In genomic region chr5:4372481-4372880, GRCh38 we compare ENCODE assay signal across 22 cellular contexts.
"Had no signal": no experiment of that assay in that cellular context is flagged by ENCODE, and none has a peak within 500 bp of the region (broad histone marks: within the 10 kb centered on the region; RNA-seq: fewer than 3 reads in every experiment).

No MANE protein-coding gene starts in this region.

- DNase-seq: effector CD4-positive, alpha-beta T cell; endodermal cell; erythroblast; heart left ventricle; hippocampal formation; kidney glomerular epithelial cell; mucosa of descending colon; naive thymus-derived CD8-positive, alpha-beta T cell; posterior cingulate gyrus; sigmoid colon; stimulated activated CD4-positive, alpha-beta T cell treated with anti-CD3 and anti-CD28 coated beads, Interleukin-2, amount 100 ng/mL, for 24 hours; stimulated activated CD4-positive, alpha-beta T cell treated with anti-CD3 and anti-CD28 coated beads, Interleukin-4, amount 100 ng/mL, for 4 hours; stimulated activated naive B cell treated with anti-CD40 and anti-IgM and Interleukin-4, amounts not matched to agents 10 μg/mL and 1 μg/mL and 100 μg/mL, for 72 hours; stimulated activated naive CD8-positive, alpha-beta T cell treated with anti-CD3 and anti-CD28 coated beads, Interleukin-15, amount 100 ng/mL, for 72 hours; transverse colon had no signal

- H3K27ac Mint-ChIP-seq: endodermal cell; naive thymus-derived CD8-positive, alpha-beta T cell; stimulated activated naive B cell treated with anti-CD40 and anti-IgM and Interleukin-4, amounts not matched to agents 10 μg/mL and 1 μg/mL and 100 μg/mL, for 72 hours; stimulated activated naive CD8-positive, alpha-beta T cell treated with anti-CD3 and anti-CD28 coated beads, Interleukin-15, amount 100 ng/mL, for 72 hours had no signal

- FAIRE-seq: endothelial cell of umbilical vein, frontal cortex, islet of Langerhans had no signal

- ATAC-seq: heart left ventricle; mucosa of descending colon; naive thymus-derived CD8-positive, alpha-beta T cell; stimulated activated naive B cell treated with anti-CD40 and anti-IgM and Interleukin-4, amounts not matched to agents 10 μg/mL and 1 μg/mL and 100 μg/mL, for 72 hours; stimulated activated naive CD8-positive, alpha-beta T cell treated with anti-CD3 and anti-CD28 coated beads, Interleukin-15, amount 100 ng/mL, for 72 hours had no signal

- H3K4me1 ChIP-seq: heart left ventricle, transverse colon had no signal

- H3K9me3 ChIP-seq: heart left ventricle, sigmoid colon, thoracic aorta, transverse colon had no signal

- H3K27ac ChIP-seq: coronary artery, heart left ventricle, sigmoid colon, skin epidermis, thoracic aorta, transverse colon had no signal

- H3K27me3 ChIP-seq: heart left ventricle, sigmoid colon, transverse colon had no signal

- H3K36me3 Mint-ChIP-seq: naive thymus-derived CD8-positive, alpha-beta T cell; stimulated activated naive B cell treated with anti-CD40 and anti-IgM and Interleukin-4, amounts not matched to agents 10 μg/mL and 1 μg/mL and 100 μg/mL, for 72 hours had no signal

- H3K9me3 Mint-ChIP-seq: endodermal cell, neural crest cell had no signal

- H3K36me3 ChIP-seq: heart left ventricle, sigmoid colon, thoracic aorta, transverse colon had no signal

- H3K4me1 Mint-ChIP-seq: endodermal cell; stimulated activated naive CD8-positive, alpha-beta T cell treated with anti-CD3 and anti-CD28 coated beads, Interleukin-15, amount 100 ng/mL, for 72 hours had no signal

- H3K4me3 ChIP-seq: coronary artery, heart left ventricle, mucosa of descending colon, sigmoid colon, skin epidermis, thoracic aorta, transverse colon had no signal

- H3K27me3 Mint-ChIP-seq: naive thymus-derived CD8-positive, alpha-beta T cell; stimulated activated naive B cell treated with anti-CD40 and anti-IgM and Interleukin-4, amounts not matched to agents 10 μg/mL and 1 μg/mL and 100 μg/mL, for 72 hours; stimulated activated naive CD8-positive, alpha-beta T cell treated with anti-CD3 and anti-CD28 coated beads, Interleukin-15, amount 100 ng/mL, for 72 hours had no signal

- H3K4me3 Mint-ChIP-seq: endodermal cell; naive thymus-derived CD8-positive, alpha-beta T cell; neural crest cell; stimulated activated naive B cell treated with anti-CD40 and anti-IgM and Interleukin-4, amounts not matched to agents 10 μg/mL and 1 μg/mL and 100 μg/mL, for 72 hours; stimulated activated naive CD8-positive, alpha-beta T cell treated with anti-CD3 and anti-CD28 coated beads, Interleukin-15, amount 100 ng/mL, for 72 hours had no signal
